ENCODE assay signal across 1 cellular context in genomic region chr5:140240987-140241706, GRCh38.
A peak's percentile ranks its signal among the peaks of the same experiment; 100 is the strongest.
TF ChIP-seq lines count a peak whose summit lies in the region.

No MANE protein-coding gene starts in this region.

TF ChIP-seq in HepG2, 621 proteins besides CTCF, POLR2A, EP300 and RAD21 (continued from another document and continues in another):
- TF ChIP-seq ZFP91 (CRISPR knock-in tag; IDR thresholded peaks at IDR 0.05; ENCODE audit: borderline replicate concordance) (peak; percentile 43; the same call in 1 of the 2 replicates), ZNF891 (CRISPR knock-in tag; IDR thresholded peaks at IDR 0.05) (peak; percentile 35; the same call in 1 of the 2 replicates), SMARCE1 (IDR thresholded peaks at IDR 0.05; ENCODE audit: borderline replicate concordance) (no peak), ZHX1 (CRISPR knock-in tag; IDR thresholded peaks at IDR 0.05; ENCODE audit: low read depth) (0 out of 2 replicates have a peak, but pooled peaks have one; percentile 31), KAT8 (CRISPR knock-in tag; IDR thresholded peaks at IDR 0.05) (peak; percentile 81), EHMT2 (IDR thresholded peaks at IDR 0.05; ENCODE audit: borderline replicate concordance, low read depth, low read length) (no peak), ATAD3A (CRISPR knock-in tag; IDR thresholded peaks at IDR 0.05) (no peak), REXO4 (CRISPR knock-in tag; IDR thresholded peaks at IDR 0.05; ENCODE audit: borderline replicate concordance) (no peak), NRL (CRISPR knock-in tag; IDR thresholded peaks at IDR 0.05; ENCODE audit: borderline replicate concordance) (0 out of 2 replicates have a peak, but pooled peaks have one; percentile 21), ZNF839 (CRISPR knock-in tag; IDR thresholded peaks at IDR 0.05; ENCODE audit: borderline replicate concordance) (peak; percentile 77; the same call in 1 of the 2 replicates), ZNF446 (CRISPR knock-in tag; IDR thresholded peaks at IDR 0.05) (no peak), TCF12 (IDR thresholded peaks at IDR 0.05) (no peak), TCF12 (CRISPR knock-in tag; IDR thresholded peaks at IDR 0.05) (no peak), MYPOP (CRISPR knock-in tag; IDR thresholded peaks at IDR 0.05) (no peak), HOXA5 (CRISPR knock-in tag; IDR thresholded peaks at IDR 0.05) (no peak), HNF4A (CRISPR knock-in tag; IDR thresholded peaks at IDR 0.05) (peak; percentile 70; the same call in 1 of the 2 replicates), HMGXB3 (CRISPR knock-in tag; IDR thresholded peaks at IDR 0.05; ENCODE audit: borderline replicate concordance) (no peak), ASH2L (IDR thresholded peaks at IDR 0.05; ENCODE audit: insufficient read length, low read depth, low read length) (peak; percentile 55), YEATS2 (CRISPR knock-in tag; IDR thresholded peaks at IDR 0.05; ENCODE audit: borderline replicate concordance) (0 out of 2 replicates have a peak, but pooled peaks have one; percentile 46), BORCS8-MEF2B (CRISPR knock-in tag; IDR thresholded peaks at IDR 0.05) (peak; percentile 47; the same call in 1 of the 2 replicates), ZNF431 (CRISPR knock-in tag; IDR thresholded peaks at IDR 0.05; ENCODE audit: borderline replicate concordance, low read depth) (no peak), SALL1 (CRISPR knock-in tag; IDR thresholded peaks at IDR 0.05) (peak; percentile 48; the same call in 1 of the 2 replicates), AFF4 (CRISPR knock-in tag; IDR thresholded peaks at IDR 0.05) (no peak), ZNF350 (CRISPR knock-in tag; IDR thresholded peaks at IDR 0.05; ENCODE audit: borderline replicate concordance, low read depth) (no peak), TFAP4 (IDR thresholded peaks at IDR 0.05; ENCODE audit: borderline replicate concordance, low read depth) (peak; percentile 96), YY1 (IDR thresholded peaks at IDR 0.05; ENCODE audit: insufficient read depth, insufficient replicate concordance, low read depth, low read length) (peak; percentile 72), FLYWCH1 (CRISPR knock-in tag; IDR thresholded peaks at IDR 0.05) (no peak), NFYC (CRISPR knock-in tag; IDR thresholded peaks at IDR 0.05) (0 out of 2 replicates have a peak, but pooled peaks have one; percentile 9), DMAP1 (CRISPR knock-in tag; IDR thresholded peaks at IDR 0.05) (peak; percentile 68), ZMYM4 (CRISPR knock-in tag; IDR thresholded peaks at IDR 0.05) (peak; percentile 4; the same call in 1 of the 2 replicates), RBFOX2 (IDR thresholded peaks at IDR 0.05; ENCODE audit: low read depth, low read length) (no peak), HOXA3 (CRISPR knock-in tag; IDR thresholded peaks at IDR 0.05) (peak; percentile 54), MAFK (conservative IDR thresholded peaks at IDR 0.05 in 1 of 2, IDR thresholded peaks at IDR 0.05 in 1 of 2; ENCODE audit: low read length in 2 of 2) (no peak), PAXIP1 (CRISPR knock-in tag; conservative IDR thresholded peaks at IDR 0.05) (peak; percentile 66), ZFP37 (CRISPR knock-in tag; IDR thresholded peaks at IDR 0.05; ENCODE audit: borderline replicate concordance) (no peak), AGO2 (optimal IDR thresholded peaks at IDR 0.05; ENCODE audit: low read depth, low read length) (peak; percentile 48), ZBTB37 (CRISPR knock-in tag; IDR thresholded peaks at IDR 0.05) (no peak)
